27 cellular contexts compared by ENCODE assay signal in the genomic region with DNA sequence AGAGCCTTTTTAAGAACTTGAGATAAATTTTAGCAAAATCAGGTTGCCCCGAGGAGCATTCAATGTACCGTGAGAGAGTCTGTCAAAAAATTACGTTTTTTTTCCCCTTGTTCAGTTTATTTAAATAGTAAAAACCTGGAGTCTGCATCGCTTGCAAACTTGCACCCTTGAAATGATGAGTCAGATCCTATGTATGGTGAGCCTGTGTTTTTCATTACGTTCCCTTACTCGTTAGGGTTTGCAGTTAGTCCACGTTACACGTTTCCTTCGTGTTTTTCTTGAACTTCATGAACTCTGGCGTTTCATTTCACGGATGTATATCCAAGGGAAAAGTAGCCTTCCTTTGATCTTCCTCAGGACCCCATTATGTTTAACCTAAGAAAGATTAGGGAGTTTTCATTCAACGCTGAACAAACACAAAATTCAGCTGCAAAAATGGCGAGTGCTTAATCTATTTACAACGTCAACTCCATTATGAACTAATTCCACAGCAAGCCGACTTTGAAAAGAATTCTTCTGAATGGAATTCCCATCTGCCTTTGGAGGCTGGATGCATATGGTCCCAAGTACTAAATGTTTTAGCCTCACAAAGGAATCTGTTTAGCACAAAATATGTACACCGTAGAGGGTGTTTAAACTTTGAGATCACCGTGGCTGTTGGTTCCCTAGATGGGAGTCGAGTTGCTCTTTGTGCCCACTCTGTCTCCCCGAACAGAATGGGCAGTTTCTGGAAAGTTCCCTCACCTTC.
A peak's percentile ranks its signal among the peaks of the same experiment; 100 is the strongest.
DNase-seq lines count a peak whose midpoint lies in the region; ATAC-seq, FAIRE-seq and TF ChIP-seq lines count a peak whose summit lies in the region.
"Had no signal": no experiment of that assay in that cellular context is flagged by ENCODE, and none has a peak within 500 bp of the region (broad histone marks: within the 10 kb centered on the region; RNA-seq: fewer than 3 reads in every experiment).

No MANE protein-coding gene starts in this region.

- H4K91ac ChIP-seq in IMR-90 (ENCODE audit: insufficient read depth, low read depth, low read length) (no peak overlapping the region), H1 (replicated peaks; ENCODE audit: insufficient read length, low read length) (no peak overlapping the region)

- dilution Hi-C loops in IMR-90 (cut with HindIII; ENCODE audit: low sequenced_read_pairs, unreplicated experiment), result loop anchor here (25.0 kb wide), 1 partner anchor 187 kb away; no protein-coding TSS in a partner anchor

- H3K23me2 ChIP-seq in H1 (ENCODE audit: low read depth, low read length), result no peaks in the 10 kb centered on the region

- H2BK15ac ChIP-seq in IMR-90 (ENCODE audit: low read depth, low read length) (no peak overlapping the region), H1 (ENCODE audit: low read length) (no peak overlapping the region)

- FAIRE-seq in H1 (lab: Jason Lieb, UNC), result peak; percentile 19
- FAIRE-seq: D721Med, TTC549 had no signal

- H3K9me3 ChIP-seq in AG04450 (ENCODE audit: control insufficient read depth, insufficient read depth, low read length) (no peaks in the 10 kb centered on the region), IMR-90 (ENCODE audit: control insufficient read depth, insufficient read depth, low read length) (no peaks in the 10 kb centered on the region), H1 (ENCODE audit: insufficient read depth in 2 of 2, low read depth in 1 of 2, low read length in 1 of 2) (no peaks in the 10 kb centered on the region)
- H3K9me3 ChIP-seq: BLaER1 treated with 17β-estradiol and CSF1 and Interleukin-3, amounts not matched to agents 10 nM and 100 nM; breast epithelium; MG63; upper lobe of left lung had no signal

- 40% methylated on average over 3 of the region's 19 CpGs; no CpG with 5 or more reads in 1 of the 2 experiments for WGBS in IMR-90 (ENCODE audit: extremely low coverage in 2 of 2, insufficient read length in 1 of 2), 2 experiments
- 83% methylated on average over 19 of the region's 19 CpGs; no CpG with 5 or more reads in 1 of the 2 experiments for WGBS in H1 (ENCODE audit: extremely low coverage in 1 of 2, insufficient coverage in 1 of 2, insufficient read length in 1 of 2, insufficient replicate concordance in 2 of 2, low coverage in 1 of 2, low lambda C conversion rate in 2 of 2, missing lambda C conversion rate in 1 of 2), 2 experiments

- H3K56ac ChIP-seq in IMR-90 (ENCODE audit: extremely low read depth, insufficient read depth, low read length) (peak overlapping the region; percentile 65; the same call in 1 of the 2 replicates), H1 (replicated peaks; ENCODE audit: insufficient read length, low read depth, low read length) (no peak overlapping the region)

- DNase-seq in AG04450 (ENCODE audit: low read depth, low spot score) (peak; percentile 26), IMR-90 (peak; percentile 74), H1 (ENCODE audit: low read depth in 1 of 2, low spot score in 2 of 2) (no peak), nephron progenitor cell (no peak), endothelial cell (ENCODE audit: low spot score) (no peak), SHP77 (lab: John Stamatoyannopoulos, UW) (no peak), NCI-H524 (lab: John Stamatoyannopoulos, UW) (no peak)
- no peak for DNase-seq in activated T-cell treated with anti-CD3 and anti-CD28 coated beads, Interleukin-2, amount 50 U/mL, for 48 hours
- DNase-seq: 8988T; activated CD4-positive, alpha-beta T cell treated with anti-CD3 and anti-CD28 coated beads for 4 hours; left colon; MG63; NCI-H1694; NCI-H774; stimulated activated CD4-positive, alpha-beta T cell treated with anti-CD3 and anti-CD28 coated beads, Interleukin-4, amount 100 ng/mL, for 24 hours; stimulated activated naive CD8-positive, alpha-beta T cell treated with anti-CD3 and anti-CD28 coated beads, Interleukin-15, amount 100 ng/mL, for 72 hours; T-cell; upper lobe of left lung had no signal

- peak overlapping the region; percentile 65 for H3K18ac ChIP-seq in IMR-90 (ENCODE audit: low read depth, low read length)
- H3K18ac ChIP-seq in H1 (ENCODE audit: extremely low read depth, low read length), result no peak overlapping the region; the same call in 1 of the 2 replicates

- in situ Hi-C loops in IMR-90 (cut with MboI; ENCODE audit: low sequenced_read_pairs), result loop anchor here (25.0 kb wide), 1 partner anchor 412 kb away; no protein-coding TSS in a partner anchor

- peaks cover 4% of the 10 kb centered on the region for H3K36me3 ChIP-seq in IMR-90 (ENCODE audit: control insufficient read depth, insufficient read depth, low read length)
- H3K36me3 ChIP-seq in H1 (ENCODE audit: control insufficient read depth in 2 of 4, insufficient read depth in 4 of 4, low read length in 3 of 4), result no peaks in the 10 kb centered on the region
- H3K36me3 ChIP-seq: BLaER1 treated with 17β-estradiol and CSF1 and Interleukin-3, amounts not matched to agents 10 nM and 100 nM; breast epithelium; MG63; upper lobe of left lung had no signal

- H2AFZ ChIP-seq in IMR-90 (replicated peaks; ENCODE audit: low read length, poor library complexity), result peak overlapping the region; percentile 63
- H2AFZ ChIP-seq in H1 (ENCODE audit: low read length), result 0 out of 2 replicates have a peak overlapping the region, but pooled peaks have one; percentile 1

- H3K79me1 ChIP-seq in IMR-90 (ENCODE audit: low read depth in 1 of 2, low read length in 2 of 2), result no peaks in the 10 kb centered on the region
- no peaks in the 10 kb centered on the region for H3K79me1 ChIP-seq in H1 (ENCODE audit: low read depth, low read length)

- no peak for TF ChIP-seq EP300 in H1 (IDR thresholded peaks at IDR 0.05; ENCODE audit: borderline replicate concordance in 1 of 2, low read depth in 2 of 2, low read length in 2 of 2)

- intact Hi-C loops in IMR-90 (cut with micrococcal nuclease), result no loop called here

- H3K4me2 ChIP-seq in IMR-90 (ENCODE audit: low read depth, low read length), result peak overlapping the region; percentile 55
- H3K4me2 ChIP-seq in H1 (ENCODE audit: insufficient read depth in 1 of 2, low read depth in 2 of 2, low read length in 2 of 2), result no peak overlapping the region
- H3K4me2 ChIP-seq: BLaER1 treated with 17β-estradiol and CSF1 and Interleukin-3, amounts not matched to agents 10 nM and 100 nM had no signal

- H2BK20ac ChIP-seq in IMR-90 (ENCODE audit: low read depth, low read length), result 0 out of 2 replicates have a peak overlapping the region, but pooled peaks have one; percentile 47
- no peak overlapping the region for H2BK20ac ChIP-seq in H1 (ENCODE audit: low read length)

- no peak overlapping the region for H3K4me3 ChIP-seq in AG04450 (ENCODE audit: low read depth, low read length)
- peak overlapping the region; percentile 16; the same call in 1 of the 2 replicates for H3K4me3 ChIP-seq in IMR-90 (ENCODE audit: insufficient read depth, low read depth, low read length)
- no peak overlapping the region for H3K4me3 ChIP-seq in H1 (ENCODE audit: extremely low read depth in 1 of 4, insufficient read depth in 2 of 4, low read depth in 3 of 4, low read length in 4 of 4)
- H3K4me3 ChIP-seq: BLaER1 treated with 17β-estradiol and CSF1 and Interleukin-3, amounts not matched to agents 10 nM and 100 nM; breast epithelium; MG63; upper lobe of left lung had no signal

- no peak overlapping the region for H3K4me3 Mint-ChIP-seq in nephron progenitor cell
- no peak overlapping the region for H3K4me3 Mint-ChIP-seq in endothelial cell (ENCODE audit: unreplicated experiment)
- H3K4me3 Mint-ChIP-seq: activated naive CD8-positive, alpha-beta T cell; activated T-helper 17 cell treated with anti-CD3 and anti-CD28 coated beads, Interleukin-2, amount 50 U/mL, for 72 hours; dendritic cell treated with granulocyte-macrophage colony-stimulating factor and Interleukin-4, amounts not matched to agents 40 ng/mL and 50 ng/mL, for 4 days; neural crest cell; stimulated activated naive CD8-positive, alpha-beta T cell treated with anti-CD3 and anti-CD28 coated beads, Interleukin-15, amount 100 ng/mL, for 72 hours; T-cell had no signal

- no peaks in the 10 kb centered on the region for H3K27me3 ChIP-seq in AG04450 (ENCODE audit: control insufficient read depth, insufficient read depth, low read length)
- H3K27me3 ChIP-seq in IMR-90 (ENCODE audit: control insufficient read depth, insufficient read depth, low read length), result no peaks in the 10 kb centered on the region
- H3K27me3 ChIP-seq in H1 (replicated peaks in 1 of 4; ENCODE audit: control insufficient read depth in 3 of 4, extremely low read depth in 1 of 4, insufficient read depth in 3 of 4, low read length in 3 of 4), result no peaks in the 10 kb centered on the region
- H3K27me3 ChIP-seq: BLaER1 treated with 17β-estradiol and CSF1 and Interleukin-3, amounts not matched to agents 10 nM and 100 nM; breast epithelium; MG63; upper lobe of left lung had no signal

- H3K9ac ChIP-seq in IMR-90 (ENCODE audit: low read depth, low read length), result 0 out of 2 replicates have a peak overlapping the region, but pooled peaks have one; percentile 12
- H3K9ac ChIP-seq in H1 (replicated peaks in 1 of 4; ENCODE audit: extremely low read depth in 1 of 4, low read depth in 3 of 4, low read length in 3 of 4), result no peak overlapping the region
- H3K9ac ChIP-seq: BLaER1 treated with 17β-estradiol and CSF1 and Interleukin-3, amounts not matched to agents 10 nM and 100 nM had no signal

- H3K4ac ChIP-seq in IMR-90 (ENCODE audit: low read depth, low read length) (peak overlapping the region; percentile 5), H1 (replicated peaks; ENCODE audit: insufficient read length, low read depth, low read length) (no peak overlapping the region)

- H3K4me1 Mint-ChIP-seq in nephron progenitor cell, result peaks cover 25% of the 10 kb centered on the region
- no peaks in the 10 kb centered on the region for H3K4me1 Mint-ChIP-seq in endothelial cell (ENCODE audit: unreplicated experiment)
- H3K4me1 Mint-ChIP-seq: activated T-helper 17 cell treated with anti-CD3 and anti-CD28 coated beads, Interleukin-2, amount 50 U/mL, for 72 hours; stimulated activated naive CD8-positive, alpha-beta T cell treated with anti-CD3 and anti-CD28 coated beads, Interleukin-15, amount 100 ng/mL, for 72 hours; T-cell had no signal

- H4K5ac ChIP-seq in IMR-90 (ENCODE audit: low read depth, low read length) (peak overlapping the region; percentile 62), H1 (ENCODE audit: insufficient read length, low read depth, low read length) (no peak overlapping the region)

- H2AK5ac ChIP-seq in IMR-90 (ENCODE audit: low read depth, low read length), result no peak overlapping the region
- H2AK5ac ChIP-seq in H1 (ENCODE audit: low read depth, low read length), result no peak overlapping the region

- POLR2A ChIA-PET in AG04450 (lab: Yijun Ruan, JAX), result no interaction called here
- POLR2A ChIA-PET in IMR-90 (lab: Charles Lee; ENCODE audit: unreplicated experiment), result no interaction called here
- POLR2A ChIA-PET in H1 (lab: Charles Lee; ENCODE audit: partially characterized antibody), result interaction anchor here (1.2 to 1.4 kb wide), 2 partner anchors 8 to 41 kb away, joined by 3 to 4 read pairs; no protein-coding TSS in a partner anchor

- no peak overlapping the region; the same call in none of the 2 replicates for H3K14ac ChIP-seq in IMR-90 (replicated peaks; ENCODE audit: low read depth, low read length)
- no peak overlapping the region for H3K14ac ChIP-seq in H1 (ENCODE audit: insufficient read length)

- H2BK5ac ChIP-seq in IMR-90 (ENCODE audit: low read depth, low read length, poor library complexity, severe bottlenecking) (peak overlapping the region; percentile 76), H1 (ENCODE audit: low read depth, low read length) (0 out of 2 replicates have a peak overlapping the region, but pooled peaks have one; percentile 20)

- CTCF ChIA-PET in AG04450 (lab: Charles Lee) (interaction anchor here (2.3 kb wide), 1 partner anchor 220 kb away, joined by 8 read pairs; no protein-coding TSS in a partner anchor), IMR-90 (lab: Yijun Ruan, JAX) (interaction anchor here (0.8 kb wide), 1 partner anchor 53 kb away, joined by 3 read pairs; no protein-coding TSS in a partner anchor), H1 (lab: Charles Lee; ENCODE audit: partially characterized antibody) (interaction anchor here (0.7 to 2.4 kb wide), 4 partner anchors 184 to 320 kb away, joined by 3 to 8 read pairs (median 3); no protein-coding TSS in a partner anchor)

- H3K9me3 Mint-ChIP-seq in nephron progenitor cell (no peaks in the 10 kb centered on the region), endothelial cell (ENCODE audit: unreplicated experiment) (no peaks in the 10 kb centered on the region)
- H3K9me3 Mint-ChIP-seq: activated T-helper 17 cell treated with anti-CD3 and anti-CD28 coated beads, Interleukin-2, amount 50 U/mL, for 72 hours; dendritic cell treated with granulocyte-macrophage colony-stimulating factor and Interleukin-4, amounts not matched to agents 40 ng/mL and 50 ng/mL, for 4 days; neural crest cell; stimulated activated naive CD8-positive, alpha-beta T cell treated with anti-CD3 and anti-CD28 coated beads, Interleukin-15, amount 100 ng/mL, for 72 hours; T-cell had no signal

- H3K27me3 Mint-ChIP-seq in nephron progenitor cell (ENCODE audit: low read depth, poor library complexity), result peaks cover 10% of the 10 kb centered on the region
- H3K27me3 Mint-ChIP-seq in endothelial cell (ENCODE audit: unreplicated experiment), result peaks cover 2% of the 10 kb centered on the region
- H3K27me3 Mint-ChIP-seq: activated naive CD8-positive, alpha-beta T cell; stimulated activated naive CD8-positive, alpha-beta T cell treated with anti-CD3 and anti-CD28 coated beads, Interleukin-15, amount 100 ng/mL, for 72 hours had no signal

- H3K27ac ChIP-seq in AG04450 (ENCODE audit: low read depth, low read length) (peak overlapping the region; percentile 77), IMR-90 (ENCODE audit: insufficient read depth, low read length) (peak overlapping the region; percentile 66; the same call in 1 of the 2 replicates), H1 (ENCODE audit: low read depth, low read length) (no peak overlapping the region)
- H3K27ac ChIP-seq: BLaER1 treated with 17β-estradiol and CSF1 and Interleukin-3, amounts not matched to agents 10 nM and 100 nM; breast epithelium; HL-60; upper lobe of left lung had no signal

- BruUV-seq in IMR-90 (replicated peaks; lab: Mats Ljungman, UMichigan), result no TSS peak

- H3K27ac Mint-ChIP-seq in nephron progenitor cell, result peak overlapping the region; percentile 17
- H3K27ac Mint-ChIP-seq in endothelial cell (ENCODE audit: unreplicated experiment), result no peak overlapping the region
- H3K27ac Mint-ChIP-seq: activated naive CD8-positive, alpha-beta T cell; activated T-helper 17 cell treated with anti-CD3 and anti-CD28 coated beads, Interleukin-2, amount 50 U/mL, for 72 hours; dendritic cell treated with granulocyte-macrophage colony-stimulating factor and Interleukin-4, amounts not matched to agents 40 ng/mL and 50 ng/mL, for 4 days; stimulated activated naive CD8-positive, alpha-beta T cell treated with anti-CD3 and anti-CD28 coated beads, Interleukin-15, amount 100 ng/mL, for 72 hours; T-cell had no signal

- H2BK120ac ChIP-seq in IMR-90 (ENCODE audit: low read depth, low read length), result peak overlapping the region; percentile 53
- H2BK120ac ChIP-seq in H1 (replicated peaks; ENCODE audit: low read depth, low read length), result no peak overlapping the region

- H2AK9ac ChIP-seq in IMR-90 (replicated peaks; ENCODE audit: low read depth, low read length, poor library complexity), result no peak overlapping the region

- no peaks in the 10 kb centered on the region for H3K36me3 Mint-ChIP-seq in nephron progenitor cell (ENCODE audit: low read depth)
- no peaks in the 10 kb centered on the region for H3K36me3 Mint-ChIP-seq in endothelial cell (ENCODE audit: low read depth, unreplicated experiment)
- H3K36me3 Mint-ChIP-seq: activated naive CD8-positive, alpha-beta T cell; T-cell had no signal

- ATAC-seq in IMR-90 (ENCODE audit: low read depth), result peak; percentile 80
- ATAC-seq: activated T-helper 17 cell treated with anti-CD3 and anti-CD28 coated beads, Interleukin-2, amount 50 U/mL, for 72 hours; left colon; stimulated activated naive CD8-positive, alpha-beta T cell treated with anti-CD3 and anti-CD28 coated beads, Interleukin-15, amount 100 ng/mL, for 72 hours; T-cell had no signal

- H4K8ac ChIP-seq in IMR-90 (ENCODE audit: low read depth in 2 of 2, low read length in 2 of 2), result peak overlapping the region in 1 of 2 experiments; percentile 33; a peak in 1 of 4 replicates
- H4K8ac ChIP-seq in H1 (ENCODE audit: extremely low read depth, insufficient read depth, low read length), result no peak overlapping the region

- H4K20me1 ChIP-seq in IMR-90 (ENCODE audit: insufficient read depth, low read length) (no peaks in the 10 kb centered on the region), H1 (replicated peaks in 1 of 2; ENCODE audit: control insufficient read depth in 1 of 2, insufficient read depth in 2 of 2, low read length in 2 of 2) (no peaks in the 10 kb centered on the region)
- H4K20me1 ChIP-seq: BLaER1 treated with 17β-estradiol and CSF1 and Interleukin-3, amounts not matched to agents 10 nM and 100 nM had no signal

- peaks cover 7% of the 10 kb centered on the region for H3K4me1 ChIP-seq in IMR-90 (ENCODE audit: control insufficient read depth, insufficient read depth, low read length)
- H3K4me1 ChIP-seq in H1 (replicated peaks in 1 of 4; ENCODE audit: control insufficient read depth in 3 of 4, insufficient read depth in 4 of 4, low read length in 3 of 4), result peaks cover 0 to 11% (median 0%) of the 10 kb centered on the region in 4 experiments; a peak in 2 of 7 replicates
- H3K4me1 ChIP-seq: BLaER1 treated with 17β-estradiol and CSF1 and Interleukin-3, amounts not matched to agents 10 nM and 100 nM; breast epithelium; upper lobe of left lung had no signal

- no peak overlapping the region for H3K23ac ChIP-seq in IMR-90 (ENCODE audit: low read depth, low read length)
- H3K23ac ChIP-seq in H1 (ENCODE audit: insufficient read length), result no peak overlapping the region

- no peak for TF ChIP-seq RAD21 in IMR-90 (IDR thresholded peaks at IDR 0.05; ENCODE audit: low read length)
- no peak for TF ChIP-seq RAD21 in H1 (IDR thresholded peaks at IDR 0.05 in 1 of 2, conservative IDR thresholded peaks at IDR 0.05 in 1 of 2; ENCODE audit: low read depth in 2 of 2, low read length in 2 of 2)

- no peaks in the 10 kb centered on the region for H3K79me2 ChIP-seq in H1 (ENCODE audit: control insufficient read depth in 1 of 2, insufficient read depth in 2 of 2, low read length in 2 of 2)

- no peaks in the 10 kb centered on the region for H3K9me1 ChIP-seq in IMR-90 (ENCODE audit: insufficient read depth, low read length)

- TF ChIP-seq CTCF in AG04450 (IDR thresholded peaks at IDR 0.05; ENCODE audit: low read depth, low read length), result no peak
- TF ChIP-seq CTCF in IMR-90 (conservative IDR thresholded peaks at IDR 0.05; ENCODE audit: low read depth, low read length), result no peak
- no peak for TF ChIP-seq CTCF in H1 (IDR thresholded peaks at IDR 0.05; ENCODE audit: control extremely low read depth in 1 of 3, insufficient read depth in 1 of 3, low read depth in 1 of 3, low read length in 3 of 3)
- no peak for TF ChIP-seq CTCF in nephron progenitor cell (IDR thresholded peaks at IDR 0.05)
- TF ChIP-seq CTCF in endothelial cell (IDR thresholded peaks at IDR 0.05; ENCODE audit: unreplicated experiment), result no peak

- TF ChIP-seq POLR2A in IMR-90 (IDR thresholded peaks at IDR 0.05; ENCODE audit: low read depth, low read length), result no peak
- TF ChIP-seq POLR2A in H1 (IDR thresholded peaks at IDR 0.05; ENCODE audit: control extremely low read depth in 1 of 2, low read depth in 2 of 2, low read length in 2 of 2), result no peak

- no peak overlapping the region; the same call in 1 of the 2 replicates for H2BK12ac ChIP-seq in H1 (ENCODE audit: low read depth, low read length)

Comparison
In these comparisons a context has a peak if more than half of its experiments do, and no peak if none do; other contexts are left out.
1. DNase-seq: peak in AG04450 (single experiment) and IMR-90 (single experiment); none in H1 (0 of 2), nephron progenitor cell (single experiment), activated T-cell treated with anti-CD3 and anti-CD28 coated beads, Interleukin-2, amount 50 U/mL, for 48 hours (0 of 2), endothelial cell (single experiment), SHP77 (0 of 2) and NCI-H524 (0 of 2).